In the genomic region with DNA sequence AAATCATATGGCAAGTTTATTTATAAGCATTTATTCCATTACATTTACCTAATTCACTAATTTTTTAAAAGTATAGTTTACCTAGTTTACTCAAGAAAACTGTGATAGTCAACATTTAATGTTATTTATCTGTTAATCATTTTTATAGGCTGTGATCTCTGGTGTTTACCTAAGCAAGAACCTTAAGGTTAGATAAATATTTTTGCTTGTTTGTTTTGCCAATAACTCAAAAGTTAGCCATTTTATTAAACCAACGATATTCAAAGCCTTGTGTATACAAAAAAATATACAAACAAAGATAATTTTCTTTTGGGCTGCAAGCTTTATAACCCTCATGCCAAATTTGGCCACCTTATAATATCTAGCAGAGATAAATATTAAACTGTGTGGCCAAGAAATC, we compare ENCODE assay signal across 29 cellular contexts.
DNase-seq lines count a peak whose midpoint lies in the region; ATAC-seq, FAIRE-seq and TF ChIP-seq lines count a peak whose summit lies in the region.
"Had no signal": no experiment of that assay in that cellular context is flagged by ENCODE, and none has a peak within 500 bp of the region (broad histone marks: within the 10 kb centered on the region; RNA-seq: fewer than 3 reads in every experiment).

No MANE protein-coding gene starts in this region.

- H3K36me3 ChIP-seq in liver (ENCODE audit: control insufficient read depth in 4 of 4, insufficient read depth in 3 of 4, low read depth in 1 of 4, low read length in 3 of 4) (no peaks in the 10 kb centered on the region), HepG2 (replicated peaks in 1 of 2; ENCODE audit: control insufficient read depth in 1 of 2, insufficient read depth in 2 of 2, low read length in 2 of 2) (no peaks in the 10 kb centered on the region)
- H3K36me3 ChIP-seq: BE2C; BLaER1; BLaER1 treated with 17β-estradiol and CSF1 and Interleukin-3, amounts not matched to agents 10 nM and 100 nM had no signal

- H3K4me1 ChIP-seq in liver (ENCODE audit: control insufficient read depth in 4 of 4, insufficient read depth in 4 of 4, low read length in 3 of 4): peaks cover 0 to 33% (median 15%) of the 10 kb centered on the region in 4 donors
- no peaks in the 10 kb centered on the region for H3K4me1 ChIP-seq in HepG2 (ENCODE audit: insufficient read depth, low read length)
- H3K4me1 ChIP-seq: A549, BE2C, BLaER1 had no signal

- H3K27ac ChIP-seq in liver (ENCODE audit: low read depth in 1 of 2, low read length in 2 of 2) (no peak overlapping the region), HepG2 (ENCODE audit: extremely low read length, insufficient read depth, low read length) (no peak overlapping the region)
- H3K27ac ChIP-seq: 22Rv1; A549; BLaER1; BLaER1 treated with 17β-estradiol and CSF1 and Interleukin-3, amounts not matched to agents 10 nM and 100 nM; C4-2B had no signal

- in situ Hi-C loops in HepG2 (cut with HindIII; ENCODE audit: extremely low pct_ligation_motif_present, low pct_unique_long_range_greater_than_20kb): no loop called here

- H3K4me3 ChIP-seq in liver (ENCODE audit: low read depth in 1 of 3, low read length in 3 of 3) (no peak overlapping the region), HepG2 (replicated peaks in 1 of 3; ENCODE audit: insufficient read depth in 1 of 3, low read depth in 2 of 3, low read length in 3 of 3) (no peak overlapping the region), LNCaP clone FGC (ENCODE audit: low read depth, low read length) (no peak overlapping the region)
- H3K4me3 ChIP-seq: A549; BLaER1; BLaER1 treated with 17β-estradiol and CSF1 and Interleukin-3, amounts not matched to agents 10 nM and 100 nM had no signal

- H3K79me2 ChIP-seq in HepG2 (ENCODE audit: insufficient read depth, low read length): no peaks in the 10 kb centered on the region

- no peak for TF ChIP-seq CTCF in liver (IDR thresholded peaks at IDR 0.05; ENCODE audit: low read depth, low read length, missing input control)
- no peak for TF ChIP-seq CTCF in HepG2 (CRISPR knock-in tag; IDR thresholded peaks at IDR 0.05)
- TF ChIP-seq CTCF in LNCaP clone FGC (IDR thresholded peaks at IDR 0.05; ENCODE audit: control insufficient read depth, extremely low read depth, insufficient read depth): no peak

- no peak for DNase-seq in HepG2 (ENCODE audit: low spot score)
- peak; percentile 73 for DNase-seq in LNCaP clone FGC (ENCODE audit: low read depth)
- no peak for DNase-seq in HT-29 (ENCODE audit: low spot score)
- DNase-seq: 8988T; ACHN; AML-193; BE2C; C1 segment of cervical spinal cord; Caco-2; Calu3; CD4-positive, alpha-beta memory T cell; CD4-positive, alpha-beta T cell; CD4-positive, CD25-positive, alpha-beta regulatory T cell; CD8-positive, alpha-beta memory T cell; CD8-positive, alpha-beta T cell; COR-L47; DMS 273 treated with DMSO at 0.1 percent for 48 hours; DMS153; DMS79; DMS79 treated with DMSO at 0.1 percent for 48 hours; DND-41; EL had no signal

- H3K9me3 ChIP-seq in liver (ENCODE audit: control insufficient read depth in 4 of 4, low read length in 3 of 4) (peaks cover 0 to 3% (median under 1%) of the 10 kb centered on the region in 4 donors), HepG2 (ENCODE audit: low read length) (peaks cover 57% of the 10 kb centered on the region)
- H3K9me3 ChIP-seq: BE2C had no signal

- CTCF ChIA-PET in HepG2 (lab: Yijun Ruan, JAX; ENCODE audit: low intra/inter-chr PET ratio, low total read pairs): no interaction called here

- intact Hi-C loops in HepG2 (cut with micrococcal nuclease; ENCODE audit: unreplicated experiment): no loop called here

- no peak for ATAC-seq in HepG2
- ATAC-seq: A549; CD8-positive, alpha-beta T cell had no signal

- TF ChIP-seq POLR2A in HepG2 (IDR thresholded peaks at IDR 0.05; ENCODE audit: insufficient read depth in 1 of 2, low read depth in 2 of 2, low read length in 2 of 2): no peak

- TF ChIP-seq EP300 in HepG2 (IDR thresholded peaks at IDR 0.05; ENCODE audit: low read depth in 2 of 2, low read length in 2 of 2): no peak
- no peak for TF ChIP-seq EP300 in HepG2 (CRISPR knock-in tag; IDR thresholded peaks at IDR 0.05; ENCODE audit: borderline replicate concordance)

- no peak overlapping the region for H3K4me2 ChIP-seq in HepG2 (ENCODE audit: low read depth, low read length)
- H3K4me2 ChIP-seq: A549; BLaER1; BLaER1 treated with 17β-estradiol and CSF1 and Interleukin-3, amounts not matched to agents 10 nM and 100 nM had no signal

- FAIRE-seq in HepG2 (lab: Jason Lieb, UNC): no peak
- FAIRE-seq: A549, D721Med had no signal

- no peaks in the 10 kb centered on the region for H3K27me3 ChIP-seq in liver (ENCODE audit: control insufficient read depth in 4 of 4, insufficient read depth in 4 of 4, low read length in 3 of 4)
- H3K27me3 ChIP-seq in HepG2 (ENCODE audit: control insufficient read depth in 1 of 2, insufficient read depth in 2 of 2, low read length in 2 of 2): no peaks in the 10 kb centered on the region
- H3K27me3 ChIP-seq: BE2C; BLaER1; BLaER1 treated with 17β-estradiol and CSF1 and Interleukin-3, amounts not matched to agents 10 nM and 100 nM had no signal

- no peak overlapping the region for H2AFZ ChIP-seq in HepG2 (ENCODE audit: low read length)

- no peak overlapping the region for H3K9ac ChIP-seq in liver (ENCODE audit: low read depth in 1 of 2, low read length in 2 of 2)
- no peak overlapping the region for H3K9ac ChIP-seq in HepG2 (ENCODE audit: insufficient read depth, low read depth, low read length)
- H3K9ac ChIP-seq: BLaER1; BLaER1 treated with 17β-estradiol and CSF1 and Interleukin-3, amounts not matched to agents 10 nM and 100 nM had no signal

- BruUV-seq in HepG2 (replicated peaks; lab: Mats Ljungman, UMichigan): no TSS peak

- TF ChIP-seq RAD21 in liver (IDR thresholded peaks at IDR 0.05): no peak
- TF ChIP-seq RAD21 in HepG2 (CRISPR knock-in tag; IDR thresholded peaks at IDR 0.05): no peak

- H4K20me1 ChIP-seq in HepG2 (ENCODE audit: insufficient read depth, low read length): no peaks in the 10 kb centered on the region
- H4K20me1 ChIP-seq: BLaER1; BLaER1 treated with 17β-estradiol and CSF1 and Interleukin-3, amounts not matched to agents 10 nM and 100 nM had no signal

- POLR2A ChIA-PET in HepG2 (lab: Yijun Ruan, JAX): no interaction called here

- WGBS in liver: 16% methylated on average over 1 of the region's 1 CpG
- WGBS in HepG2 (ENCODE audit: low lambda C conversion rate): 0% methylated on average over 1 of the region's 1 CpG

TF ChIP-seq in liver, 16 proteins besides CTCF, POLR2A, EP300 and RAD21:
- TF ChIP-seq TAF1 (conservative IDR thresholded peaks at IDR 0.05) (no peak), FOXA1 (IDR thresholded peaks at IDR 0.05) (no peak), HNF4G (IDR thresholded peaks at IDR 0.05) (no peak), GABPA (IDR thresholded peaks at IDR 0.05 in 1 of 2, conservative IDR thresholded peaks at IDR 0.05 in 1 of 2) (no peak), YY1 (IDR thresholded peaks at IDR 0.05) (no peak), NR2F2 (IDR thresholded peaks at IDR 0.05) (no peak), FOXA2 (IDR thresholded peaks at IDR 0.05) (peak; percentile 51), JUND (IDR thresholded peaks at IDR 0.05) (no peak)

TF ChIP-seq in HepG2, 621 proteins besides CTCF, POLR2A, EP300 and RAD21:
- TF ChIP-seq CEBPB (IDR thresholded peaks at IDR 0.05; ENCODE audit: borderline replicate concordance, low read depth, low read length) (no peak), ZNF225 (CRISPR knock-in tag; IDR thresholded peaks at IDR 0.05) (no peak), TCF12 (IDR thresholded peaks at IDR 0.05) (no peak), TCF12 (CRISPR knock-in tag; IDR thresholded peaks at IDR 0.05) (no peak), POLR2AphosphoS2 (IDR thresholded peaks at IDR 0.05; ENCODE audit: low read depth, low read length) (no peak), SIN3A (IDR thresholded peaks at IDR 0.05; ENCODE audit: borderline replicate concordance, low read depth, low read length) (no peak), NR2C2 (CRISPR knock-in tag; IDR thresholded peaks at IDR 0.05; ENCODE audit: borderline replicate concordance) (no peak), ZNF614 (CRISPR knock-in tag; IDR thresholded peaks at IDR 0.05; ENCODE audit: borderline replicate concordance) (no peak), JUND (CRISPR knock-in tag; IDR thresholded peaks at IDR 0.05) (no peak), KDM5B (CRISPR knock-in tag; IDR thresholded peaks at IDR 0.05; ENCODE audit: borderline replicate concordance) (no peak), NFYC (CRISPR knock-in tag; IDR thresholded peaks at IDR 0.05) (no peak)
